In genomic region chr3:58560771-58561311, GRCh38 we compare ENCODE assay signal across 1 cellular context.
TF ChIP-seq lines count a peak whose summit lies in the region.

No MANE protein-coding gene starts in this region.

TF ChIP-seq in HepG2, 621 proteins besides CTCF, POLR2A, EP300 and RAD21:
- TF ChIP-seq FOXP4 (CRISPR knock-in tag; IDR thresholded peaks at IDR 0.05): 0 out of 2 replicates have a peak, but pooled peaks have one; percentile 26
- TF ChIP-seq SOX6 (IDR thresholded peaks at IDR 0.05): no peak
- peak; percentile 76 for TF ChIP-seq SOX6 (CRISPR knock-in tag; IDR thresholded peaks at IDR 0.05)
- TF ChIP-seq TEAD3 (CRISPR knock-in tag; optimal IDR thresholded peaks at IDR 0.05; ENCODE audit: borderline replicate concordance): peak; percentile 99
- peak; percentile 29 for TF ChIP-seq ZNF687 (CRISPR knock-in tag; IDR thresholded peaks at IDR 0.05)
- TF ChIP-seq BRF2 (CRISPR knock-in tag; IDR thresholded peaks at IDR 0.05): no peak
- no peak for TF ChIP-seq HNRNPH1 (optimal IDR thresholded peaks at IDR 0.05; ENCODE audit: low read depth, low read length)
- TF ChIP-seq RCOR2 (CRISPR knock-in tag; IDR thresholded peaks at IDR 0.05): no peak
- no peak for TF ChIP-seq AGO2 (optimal IDR thresholded peaks at IDR 0.05; ENCODE audit: low read depth, low read length)
- peak; percentile 64; the same call in 1 of the 2 replicates for TF ChIP-seq SOX5 (CRISPR knock-in tag; IDR thresholded peaks at IDR 0.05; ENCODE audit: borderline replicate concordance)
- no peak for TF ChIP-seq CENPX (CRISPR knock-in tag; IDR thresholded peaks at IDR 0.05)
- TF ChIP-seq ZNF766 (CRISPR knock-in tag; IDR thresholded peaks at IDR 0.05; ENCODE audit: borderline replicate concordance): no peak
- TF ChIP-seq HNF1A (IDR thresholded peaks at IDR 0.05; ENCODE audit: low read depth): no peak
- no peak for TF ChIP-seq HNF1A (CRISPR knock-in tag; IDR thresholded peaks at IDR 0.05; ENCODE audit: borderline replicate concordance)
- TF ChIP-seq ZNF331 (CRISPR knock-in tag; IDR thresholded peaks at IDR 0.05): 0 out of 2 replicates have a peak, but pooled peaks have one; percentile 13
- no peak for TF ChIP-seq TERF1 (CRISPR knock-in tag; IDR thresholded peaks at IDR 0.05)
- TF ChIP-seq EED (CRISPR knock-in tag; IDR thresholded peaks at IDR 0.05): no peak
- TF ChIP-seq BHLHE40 (IDR thresholded peaks at IDR 0.05; ENCODE audit: low read length): peak; percentile 41; the same call in 1 of the 2 replicates
- 0 out of 2 replicates have a peak, but pooled peaks have one; percentile 23 for TF ChIP-seq PAXIP1 (CRISPR knock-in tag; conservative IDR thresholded peaks at IDR 0.05)
- TF ChIP-seq SOX13 (IDR thresholded peaks at IDR 0.05): no peak
- peak in 1 of 2 experiments; percentile 83; a peak in 2 of 4 replicates for TF ChIP-seq SOX13 (CRISPR knock-in tag; conservative IDR thresholded peaks at IDR 0.05 in 1 of 2, IDR thresholded peaks at IDR 0.05 in 1 of 2)
- TF ChIP-seq DDIT3 (CRISPR knock-in tag; IDR thresholded peaks at IDR 0.05): no peak
- no peak for TF ChIP-seq ARID2 (CRISPR knock-in tag; IDR thresholded peaks at IDR 0.05; ENCODE audit: borderline replicate concordance)
- no peak for TF ChIP-seq LCORL (IDR thresholded peaks at IDR 0.05)
- TF ChIP-seq LCORL (CRISPR knock-in tag; IDR thresholded peaks at IDR 0.05): 0 out of 2 replicates have a peak, but pooled peaks have one; percentile 40
- no peak for TF ChIP-seq TSC22D2 (CRISPR knock-in tag; IDR thresholded peaks at IDR 0.05; ENCODE audit: borderline replicate concordance)
- peak; percentile 56 for TF ChIP-seq STAG1 (CRISPR knock-in tag; IDR thresholded peaks at IDR 0.05)
- TF ChIP-seq BCL3 (CRISPR knock-in tag; IDR thresholded peaks at IDR 0.05): no peak
- no peak for TF ChIP-seq KAT8 (CRISPR knock-in tag; IDR thresholded peaks at IDR 0.05)
- no peak for TF ChIP-seq GRHL1 (CRISPR knock-in tag; conservative IDR thresholded peaks at IDR 0.05)
- TF ChIP-seq ZNF362 (CRISPR knock-in tag; IDR thresholded peaks at IDR 0.05; ENCODE audit: borderline replicate concordance): peak; percentile 81; the same call in 1 of the 2 replicates
- no peak for TF ChIP-seq MTA1 (CRISPR knock-in tag; IDR thresholded peaks at IDR 0.05; ENCODE audit: borderline replicate concordance)
- TF ChIP-seq ZNF644 (CRISPR knock-in tag; IDR thresholded peaks at IDR 0.05; ENCODE audit: low read depth): no peak
- TF ChIP-seq ZBTB2 (CRISPR knock-in tag; IDR thresholded peaks at IDR 0.05; ENCODE audit: low read depth): no peak
